Comparison of ENCODE assay signal across 8 cellular contexts in the genomic region with DNA sequence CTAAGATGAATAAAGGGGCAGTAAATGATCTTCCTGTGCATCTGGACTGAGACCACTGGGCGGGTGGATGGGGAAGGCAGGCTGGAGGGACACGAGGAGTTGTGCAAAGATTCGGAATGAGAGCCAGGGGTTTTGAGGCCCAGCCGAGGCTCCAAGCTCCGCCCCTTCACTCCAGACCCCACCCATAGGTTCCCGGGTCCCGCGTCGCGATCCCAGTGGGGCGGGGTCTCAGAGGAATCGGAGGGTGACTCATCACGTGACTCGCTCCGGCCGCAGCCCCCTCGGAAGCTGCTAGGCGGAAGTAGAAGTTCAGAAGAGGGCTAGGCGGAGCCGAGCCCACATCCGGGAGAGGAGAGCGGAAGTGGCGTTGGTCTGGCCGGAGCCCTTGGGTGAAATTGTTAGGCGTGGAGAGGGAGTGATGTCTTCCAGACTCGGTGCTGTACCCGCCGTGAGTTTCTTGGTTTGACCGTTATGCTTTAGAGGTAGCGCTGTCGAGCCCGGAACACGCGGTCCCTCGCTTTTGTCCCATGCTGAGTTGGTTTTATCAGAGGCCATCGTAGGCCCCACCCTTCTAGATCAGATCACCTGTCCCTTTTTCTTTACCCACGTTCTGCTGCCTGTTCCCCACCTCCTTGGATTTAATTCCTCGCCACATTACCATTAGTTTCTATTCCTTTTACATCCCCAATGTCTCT. TPM values are rescaled to one million over a fixed set of nuclear protein-coding genes. Genes with fewer than 3 reads are reported as not detected.
A peak's percentile ranks its signal among the peaks of the same experiment; 100 is the strongest.
DNase-seq lines count a peak whose midpoint lies in the region; ATAC-seq, FAIRE-seq and TF ChIP-seq lines count a peak whose summit lies in the region.

A gene with protein sequence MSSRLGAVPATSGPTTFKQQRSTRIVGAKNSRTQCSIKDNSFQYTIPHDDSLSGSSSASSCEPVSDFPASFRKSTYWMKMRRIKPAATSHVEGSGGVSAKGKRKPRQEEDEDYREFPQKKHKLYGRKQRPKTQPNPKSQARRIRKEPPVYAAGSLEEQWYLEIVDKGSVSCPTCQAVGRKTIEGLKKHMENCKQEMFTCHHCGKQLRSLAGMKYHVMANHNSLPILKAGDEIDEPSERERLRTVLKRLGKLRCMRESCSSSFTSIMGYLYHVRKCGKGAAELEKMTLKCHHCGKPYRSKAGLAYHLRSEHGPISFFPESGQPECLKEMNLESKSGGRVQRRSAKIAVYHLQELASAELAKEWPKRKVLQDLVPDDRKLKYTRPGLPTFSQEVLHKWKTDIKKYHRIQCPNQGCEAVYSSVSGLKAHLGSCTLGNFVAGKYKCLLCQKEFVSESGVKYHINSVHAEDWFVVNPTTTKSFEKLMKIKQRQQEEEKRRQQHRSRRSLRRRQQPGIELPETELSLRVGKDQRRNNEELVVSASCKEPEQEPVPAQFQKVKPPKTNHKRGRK (plus strand): TSS at position 348 of the 695 bp plus-strand sequence. CDS start 71 bp downstream, at position 419.

- H3K4me3 ChIP-seq in upper lobe of right lung, result peak within 1 kb of the TSS; percentile 81

- ATAC-seq in HG02798 (IDR thresholded peaks at IDR 0.05; ENCODE audit: poor library complexity, unreplicated experiment) (peak; percentile 92), left ventricle myocardium superior (peak; percentile 97), upper lobe of right lung (peak; percentile 98)

- peak within 1 kb of the TSS; percentile 77 for H3K27ac ChIP-seq in upper lobe of right lung

- H3K36me3 ChIP-seq in upper lobe of right lung, result no peaks in the 10 kb centered on the region

- peaks cover 13% of the 10 kb centered on the region for H3K27me3 Mint-ChIP-seq in progenitor cell of endocrine pancreas

- TF ChIP-seq CTCF in progenitor cell of endocrine pancreas (IDR thresholded peaks at IDR 0.05; ENCODE audit: unreplicated experiment) (no peak), upper lobe of right lung (IDR thresholded peaks at IDR 0.05) (no peak)

- peaks cover 9% of the 10 kb centered on the region for H3K36me3 Mint-ChIP-seq in progenitor cell of endocrine pancreas (ENCODE audit: insufficient read depth)

- H3K4me3 Mint-ChIP-seq in progenitor cell of endocrine pancreas (ENCODE audit: low read depth), result peak within 1 kb of the TSS; percentile 89

- peaks cover 15% of the 10 kb centered on the region for H3K4me1 ChIP-seq in upper lobe of right lung

- H3K27me3 ChIP-seq in upper lobe of right lung, result no peaks in the 10 kb centered on the region

- H3K9me3 ChIP-seq in upper lobe of right lung, result no peaks in the 10 kb centered on the region

- DNase-seq in GM12892 (ENCODE audit: insufficient read length), result peak; percentile 71
- peak; percentile 96 for DNase-seq in NCI-H1436 (lab: John Stamatoyannopoulos, UW)
- peak; percentile 56 to 93 (median 66) for DNase-seq in T-helper 1 cell
- peak; percentile 90 for DNase-seq in amniotic epithelial cell (ENCODE audit: low read depth)
- peak; percentile 91 for DNase-seq in left ventricle myocardium superior
- DNase-seq in progenitor cell of endocrine pancreas (ENCODE audit: low spot score, unreplicated experiment), result peak; percentile 88
- DNase-seq in upper lobe of right lung, result peak; percentile 95

- intact Hi-C loops in left ventricle myocardium superior (cut with micrococcal nuclease) (no loop called here), upper lobe of right lung (cut with DNase I) (no loop called here)

- H3K9me3 Mint-ChIP-seq in progenitor cell of endocrine pancreas (ENCODE audit: low read depth), result peaks cover 27% of the 10 kb centered on the region

- peak; percentile 94 for FAIRE-seq in GM12892 (lab: Jason Lieb, UNC)

- H3K27ac Mint-ChIP-seq in progenitor cell of endocrine pancreas, result peak within 1 kb of the TSS; percentile 95

- peak; percentile 88 for TF ChIP-seq POLR2A in GM12892 (IDR thresholded peaks at IDR 0.05; ENCODE audit: low read depth, low read length)

- H3K4me1 Mint-ChIP-seq in progenitor cell of endocrine pancreas (ENCODE audit: low read depth), result peaks cover 18% of the 10 kb centered on the region

RNA-seq across cellular contexts. Expression of the gene that starts here (rescaled TPM):
- 37.5 TPM for polyA plus RNA-seq in GM12892 (2012; ENCODE audit: missing spikeins)
- total RNA-seq in left ventricle myocardium superior, result 20.8 TPM
- total RNA-seq in progenitor cell of endocrine pancreas, result 59.1 and 60.9 TPM in 2 replicates
- total RNA-seq in upper lobe of right lung, result 30.8 TPM

Comparison
In these comparisons a context has a peak if more than half of its experiments do, and no peak if none do; other contexts are left out.
1. Peak in every context shown above with its lines: DNase-seq, ATAC-seq, H3K4me3 ChIP-seq and H3K27ac ChIP-seq.